ENCODE assay signal across 24 cellular contexts in the genomic region with DNA sequence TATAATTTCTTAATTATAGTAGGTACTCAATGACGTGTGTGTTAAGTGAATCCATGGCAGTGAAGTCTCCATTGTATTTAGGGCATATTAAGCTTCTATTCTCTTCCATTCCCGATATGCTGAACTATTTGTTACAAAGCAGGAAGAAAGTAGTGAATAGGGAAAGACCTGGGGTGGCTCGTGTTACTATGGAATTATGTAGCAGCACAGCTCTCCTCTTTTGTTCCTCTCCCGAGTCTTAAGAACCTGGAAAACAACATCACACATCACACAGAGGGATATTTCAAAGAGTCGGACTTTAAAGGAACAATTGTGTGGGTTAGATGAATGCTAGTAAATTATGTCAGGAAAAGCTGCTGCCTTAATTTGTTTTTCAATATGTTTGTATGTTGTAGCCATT.
DNase-seq lines count a peak whose midpoint lies in the region; ATAC-seq and TF ChIP-seq lines count a peak whose summit lies in the region.
"Had no signal": no experiment of that assay in that cellular context is flagged by ENCODE, and none has a peak within 500 bp of the region (broad histone marks: within the 10 kb centered on the region; RNA-seq: fewer than 3 reads in every experiment).

No MANE protein-coding gene starts in this region.

- WGBS in ovary, 3 donors: 82 to 91% (median 88%) methylated on average over 5 of the region's 5 CpGs

- H3K27ac ChIP-seq in naive thymus-derived CD4-positive, alpha-beta T cell (ENCODE audit: low read depth, low read length): peak overlapping the region; percentile 76
- H3K27ac ChIP-seq in ovary: no peak overlapping the region
- H3K27ac ChIP-seq: RWPE1 had no signal

- no peak overlapping the region for H3K4me3 ChIP-seq in naive thymus-derived CD4-positive, alpha-beta T cell (ENCODE audit: low read length)
- H3K4me3 ChIP-seq in Caco-2 (ENCODE audit: low read depth, low read length): no peak overlapping the region
- no peak overlapping the region for H3K4me3 ChIP-seq in ovary

- no peaks in the 10 kb centered on the region for H3K27me3 ChIP-seq in naive thymus-derived CD4-positive, alpha-beta T cell (ENCODE audit: control insufficient read depth in 2 of 2, insufficient read depth in 2 of 2, low read length in 2 of 2)
- H3K27me3 ChIP-seq in Caco-2 (replicated peaks; ENCODE audit: control insufficient read depth, insufficient read depth, low read length) (no peaks in the 10 kb centered on the region), ovary (no peaks in the 10 kb centered on the region)

- intact Hi-C loops in naive thymus-derived CD4-positive, alpha-beta T cell (cut with micrococcal nuclease): loop anchor here (2.0 to 10.0 kb wide), 12 partner anchors 35 to 1155 kb away; a partner anchor contains a TSS
- intact Hi-C loops in Caco-2 (cut with micrococcal nuclease; ENCODE audit: unreplicated experiment) (no loop called here), ovary (cut with DNase I) (no loop called here)

- no peaks in the 10 kb centered on the region for H3K9me3 Mint-ChIP-seq in activated naive CD8-positive, alpha-beta T cell (ENCODE audit: low read depth)
- no peaks in the 10 kb centered on the region for H3K9me3 Mint-ChIP-seq in activated naive CD8-positive, alpha-beta T cell treated with anti-CD3 and anti-CD28 coated beads, Interleukin-2, amount 50 U/mL, for 24 hours
- peaks cover 0 to 4% (median 0%) of the 10 kb centered on the region in 3 donors for H3K9me3 Mint-ChIP-seq in T-cell
- H3K9me3 Mint-ChIP-seq in naive thymus-derived CD4-positive, alpha-beta T cell: peaks cover 0 to 3% (median 0%) of the 10 kb centered on the region in 11 donors
- H3K9me3 Mint-ChIP-seq in Caco-2 (ENCODE audit: unreplicated experiment): no peaks in the 10 kb centered on the region
- H3K9me3 Mint-ChIP-seq: H9 had no signal

- H3K4me1 ChIP-seq in naive thymus-derived CD4-positive, alpha-beta T cell (ENCODE audit: control insufficient read depth in 2 of 2, insufficient read depth in 2 of 2, low read length in 2 of 2): peaks cover 10 to 94% of the 10 kb centered on the region in 2 donors
- H3K4me1 ChIP-seq in Caco-2 (no peaks in the 10 kb centered on the region), ovary (ENCODE audit: insufficient read depth) (no peaks in the 10 kb centered on the region)

- no peaks in the 10 kb centered on the region for H3K9me3 ChIP-seq in naive thymus-derived CD4-positive, alpha-beta T cell (ENCODE audit: control insufficient read depth in 2 of 3, low read length in 3 of 3)
- H3K9me3 ChIP-seq in Caco-2 (no peaks in the 10 kb centered on the region), ovary (no peaks in the 10 kb centered on the region)

- no peaks in the 10 kb centered on the region for H3K27me3 Mint-ChIP-seq in activated naive CD8-positive, alpha-beta T cell
- H3K27me3 Mint-ChIP-seq in activated naive CD8-positive, alpha-beta T cell treated with anti-CD3 and anti-CD28 coated beads, Interleukin-2, amount 50 U/mL, for 24 hours: no peaks in the 10 kb centered on the region
- no peaks in the 10 kb centered on the region for H3K27me3 Mint-ChIP-seq in T-cell
- H3K27me3 Mint-ChIP-seq in naive thymus-derived CD4-positive, alpha-beta T cell: no peaks in the 10 kb centered on the region
- H3K27me3 Mint-ChIP-seq in Caco-2 (ENCODE audit: insufficient read depth, unreplicated experiment): no peaks in the 10 kb centered on the region

- H3K4me1 Mint-ChIP-seq in activated naive CD8-positive, alpha-beta T cell (ENCODE audit: low read depth): peaks cover 96% of the 10 kb centered on the region
- H3K4me1 Mint-ChIP-seq in activated naive CD8-positive, alpha-beta T cell treated with anti-CD3 and anti-CD28 coated beads, Interleukin-2, amount 50 U/mL, for 24 hours: peaks cover 81% of the 10 kb centered on the region
- H3K4me1 Mint-ChIP-seq in T-cell (peaks cover 90 to 94% (median 91%) of the 10 kb centered on the region in 3 donors), Caco-2 (ENCODE audit: low read depth, unreplicated experiment) (no peaks in the 10 kb centered on the region)
- H3K4me1 Mint-ChIP-seq in naive thymus-derived CD4-positive, alpha-beta T cell: peaks cover 60 to 100% (median 99%) of the 10 kb centered on the region in 7 donors

- TF ChIP-seq CTCF in Caco-2 (IDR thresholded peaks at IDR 0.05; ENCODE audit: insufficient read depth in 1 of 2, low read depth in 1 of 2, low read length in 1 of 2, severe bottlenecking in 1 of 2, unreplicated experiment in 1 of 2) (no peak), ovary (IDR thresholded peaks at IDR 0.05) (no peak)

- no peak overlapping the region for H3K4me3 Mint-ChIP-seq in activated naive CD8-positive, alpha-beta T cell
- H3K4me3 Mint-ChIP-seq in activated naive CD8-positive, alpha-beta T cell treated with anti-CD3 and anti-CD28 coated beads, Interleukin-2, amount 50 U/mL, for 24 hours: no peak overlapping the region
- H3K4me3 Mint-ChIP-seq in T-cell (peak overlapping the region in 1 of 3 donors; percentile 67), Caco-2 (ENCODE audit: unreplicated experiment) (no peak overlapping the region)
- H3K4me3 Mint-ChIP-seq in naive thymus-derived CD4-positive, alpha-beta T cell: peak overlapping the region in 4 of 10 donors; percentile 5 to 86 (median 83)
- H3K4me3 Mint-ChIP-seq: H9, HFFc6 had no signal

- H3K27ac Mint-ChIP-seq in activated naive CD8-positive, alpha-beta T cell: peak overlapping the region; percentile 96
- no peak overlapping the region for H3K27ac Mint-ChIP-seq in activated naive CD8-positive, alpha-beta T cell treated with anti-CD3 and anti-CD28 coated beads, Interleukin-2, amount 50 U/mL, for 24 hours
- H3K27ac Mint-ChIP-seq in T-cell (peak overlapping the region; percentile 95 to 96), Caco-2 (ENCODE audit: unreplicated experiment) (no peak overlapping the region)
- peak overlapping the region in 8 of 9 donors; percentile 77 to 99 (median 96) for H3K27ac Mint-ChIP-seq in naive thymus-derived CD4-positive, alpha-beta T cell
- H3K27ac Mint-ChIP-seq: HFFc6 had no signal

- CTCF ChIA-PET in T-cell (lab: Charles Lee) (interaction anchor here in 1 of 2 donors (1.5 kb wide), 1 partner anchor 12 kb away, joined by 7 read pairs; no protein-coding TSS in a partner anchor), Caco-2 (lab: Charles Lee) (no interaction called here)
- CTCF ChIA-PET in naive thymus-derived CD4-positive, alpha-beta T cell (lab: Charles Lee): interaction anchor here (0.7 to 1.6 kb wide), 3 partner anchors 9 to 1274 kb away, joined by 3 read pairs; no protein-coding TSS in a partner anchor

- H3K36me3 Mint-ChIP-seq in activated naive CD8-positive, alpha-beta T cell: no peaks in the 10 kb centered on the region
- H3K36me3 Mint-ChIP-seq in activated naive CD8-positive, alpha-beta T cell treated with anti-CD3 and anti-CD28 coated beads, Interleukin-2, amount 50 U/mL, for 24 hours (ENCODE audit: low read depth): peaks cover 2% of the 10 kb centered on the region
- H3K36me3 Mint-ChIP-seq in T-cell (no peaks in the 10 kb centered on the region), Caco-2 (ENCODE audit: insufficient read depth, unreplicated experiment) (no peaks in the 10 kb centered on the region)
- H3K36me3 Mint-ChIP-seq in naive thymus-derived CD4-positive, alpha-beta T cell: peaks cover 0 to 24% (median 4%) of the 10 kb centered on the region in 5 donors

- ATAC-seq in activated naive CD8-positive, alpha-beta T cell treated with anti-CD3 and anti-CD28 coated beads, Interleukin-2, amount 50 U/mL, for 24 hours: no peak
- ATAC-seq in T-cell (replicated peaks in 1 of 4): no peak
- no peak for ATAC-seq in naive thymus-derived CD4-positive, alpha-beta T cell
- ATAC-seq in HG03439 (IDR thresholded peaks at IDR 0.05; ENCODE audit: unreplicated experiment): no peak
- ATAC-seq in GM19455 (IDR thresholded peaks at IDR 0.05; ENCODE audit: unreplicated experiment): no peak
- ATAC-seq: Panc1 had no signal

- no peak for DNase-seq in activated naive CD8-positive, alpha-beta T cell treated with anti-CD3 and anti-CD28 coated beads, Interleukin-2, amount 50 U/mL, for 24 hours
- DNase-seq in T-cell (no peak), Caco-2 (no peak), ovary (no peak)
- DNase-seq in naive thymus-derived CD4-positive, alpha-beta T cell: no peak
- DNase-seq: DMS 273 treated with DMSO at 0.1 percent for 48 hours, DMS79, GF-D8, H9, HFFc6, IMR-90, KG1, NCI-H1048, NCI-H1417 treated with DMSO at 0.1 percent for 48 hours, NCI-H187, NCI-H2107, NCI-H526 treated with DMSO at 0.1 percent for 48 hours, SHP77, T-helper 1 cell had no signal

- TF ChIP-seq POLR2A in ovary (IDR thresholded peaks at IDR 0.05): no peak

- POLR2A ChIA-PET in T-cell (lab: Charles Lee) (interaction anchor here (0.6 to 1.7 kb wide), 2 partner anchors 12 to 569 kb away, joined by 3 read pairs; no protein-coding TSS in a partner anchor), Caco-2 (lab: Charles Lee) (no interaction called here)
- POLR2A ChIA-PET in naive thymus-derived CD4-positive, alpha-beta T cell (lab: Charles Lee): interaction anchor here (0.8 to 2.8 kb wide), 3 partner anchors 8 to 13 kb away, joined by 3 to 18 read pairs (median 4); no protein-coding TSS in a partner anchor

- BruUV-seq in Caco-2 (replicated peaks; lab: Mats Ljungman, UMichigan): no TSS peak

- TF ChIP-seq EP300 in ovary (IDR thresholded peaks at IDR 0.05): no peak

- no peaks in the 10 kb centered on the region for H3K36me3 ChIP-seq in naive thymus-derived CD4-positive, alpha-beta T cell (ENCODE audit: control insufficient read depth in 2 of 3, insufficient read depth in 3 of 3, low read length in 3 of 3)
- H3K36me3 ChIP-seq in Caco-2 (ENCODE audit: control insufficient read depth, insufficient read depth, low read length): no peaks in the 10 kb centered on the region
- no peaks in the 10 kb centered on the region for H3K36me3 ChIP-seq in ovary

Comparison
In these comparisons a context has a peak if more than half of its experiments do, and no peak if none do; other contexts are left out.
1. H3K27ac Mint-ChIP-seq: peak in activated naive CD8-positive, alpha-beta T cell (single experiment), T-cell (2 of 2) and naive thymus-derived CD4-positive, alpha-beta T cell (8 of 9); none in activated naive CD8-positive, alpha-beta T cell treated with anti-CD3 and anti-CD28 coated beads, Interleukin-2, amount 50 U/mL, for 24 hours (single experiment) and Caco-2 (single experiment).
2. intact Hi-C loops: an anchor here in naive thymus-derived CD4-positive, alpha-beta T cell (2.0 to 10.0 kb wide); none called in Caco-2 and ovary.